Comparison of ENCODE assay signal across 12 cellular contexts in the genomic region with DNA sequence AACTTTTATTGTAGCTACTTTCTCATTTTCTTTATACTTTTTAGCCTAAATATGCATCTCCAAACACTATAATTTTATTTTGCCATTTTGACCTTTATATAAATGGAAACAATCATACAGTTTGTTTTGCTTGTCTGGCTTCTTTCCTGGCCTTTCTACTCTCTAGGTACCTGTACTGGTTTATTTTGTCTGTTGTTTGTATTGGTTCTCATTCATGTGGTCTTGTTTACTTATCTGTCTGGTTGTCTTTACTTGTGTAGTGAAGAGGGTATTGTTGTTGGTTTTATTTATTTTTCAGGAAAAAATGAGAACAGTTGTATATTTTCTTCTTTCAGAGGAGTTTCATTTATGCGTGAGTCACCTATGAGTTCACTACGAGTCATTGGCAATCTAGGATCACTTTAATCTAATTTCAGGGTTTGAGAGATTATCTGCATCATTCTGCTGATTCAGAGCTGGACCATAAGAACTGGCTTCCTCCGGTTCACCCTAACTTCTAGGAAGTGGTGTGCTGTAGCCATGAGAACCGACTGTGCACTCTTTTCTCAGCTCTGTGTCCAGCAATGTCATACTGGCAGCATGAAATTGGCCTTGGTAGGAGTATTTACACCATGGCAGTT. TPM values are rescaled to one million over a fixed set of nuclear protein-coding genes. Genes with fewer than 3 reads are reported as not detected.
DNase-seq lines count a peak whose midpoint lies in the region; ATAC-seq, FAIRE-seq and TF ChIP-seq lines count a peak whose summit lies in the region.
"Had no signal": no experiment of that assay in that cellular context is flagged by ENCODE, and none has a peak within 500 bp of the region (broad histone marks: within the 10 kb centered on the region; RNA-seq: fewer than 3 reads in every experiment).

No MANE protein-coding gene starts in this region.

- H3K36me3 ChIP-seq in esophagus (ENCODE audit: control insufficient read depth in 2 of 2, insufficient read depth in 2 of 2, low read length in 1 of 2) (no peaks in the 10 kb centered on the region), upper lobe of right lung (no peaks in the 10 kb centered on the region)

- H3K27me3 ChIP-seq in esophagus (ENCODE audit: control insufficient read depth in 1 of 2, insufficient read depth in 2 of 2, low read length in 2 of 2) (no peaks in the 10 kb centered on the region), upper lobe of right lung (no peaks in the 10 kb centered on the region)

- H3K4me1 ChIP-seq in esophagus (ENCODE audit: control insufficient read depth in 2 of 2, insufficient read depth in 2 of 2, low read length in 1 of 2), result peaks cover 0 to 3% of the 10 kb centered on the region in 2 donors
- H3K4me1 ChIP-seq in upper lobe of right lung, result no peaks in the 10 kb centered on the region

- H3K4me3 ChIP-seq in esophagus (ENCODE audit: low read depth in 1 of 2, low read length in 2 of 2) (no peak overlapping the region), upper lobe of right lung (no peak overlapping the region)

- peaks cover 2% of the 10 kb centered on the region for H3K36me3 Mint-ChIP-seq in activated naive CD4-positive, alpha-beta T cell treated with anti-CD3 and anti-CD28 coated beads, Interleukin-2, amount 50 U/mL, for 24 hours

- H3K27ac ChIP-seq in esophagus (ENCODE audit: low read depth in 2 of 2, low read length in 1 of 2) (peak overlapping the region; percentile 26 to 42), upper lobe of right lung (no peak overlapping the region)

- TF ChIP-seq CTCF in upper lobe of right lung (IDR thresholded peaks at IDR 0.05), result no peak

- H3K4me3 Mint-ChIP-seq in activated naive CD4-positive, alpha-beta T cell treated with anti-CD3 and anti-CD28 coated beads, Interleukin-2, amount 50 U/mL, for 24 hours, result no peak overlapping the region
- H3K4me3 Mint-ChIP-seq: WTC11 had no signal

- H3K27me3 Mint-ChIP-seq in activated naive CD4-positive, alpha-beta T cell treated with anti-CD3 and anti-CD28 coated beads, Interleukin-2, amount 50 U/mL, for 24 hours, result peaks cover 4% of the 10 kb centered on the region

- DNase-seq in activated naive CD4-positive, alpha-beta T cell treated with anti-CD3 and anti-CD28 coated beads, Interleukin-2, amount 50 U/mL, for 16 hours, result no peak
- DNase-seq in RCC 7860 (ENCODE audit: low spot score), result peak; percentile 21
- no peak for DNase-seq in stimulated activated naive CD8-positive, alpha-beta T cell treated with anti-CD3 and anti-CD28 coated beads, Interleukin-15, Interleukin-2, amounts not matched to agents 100 U/mL and 50 U/mL, for 24 hours
- DNase-seq in NCI-H2029 treated with DMSO at 0.1 percent for 48 hours (lab: John Stamatoyannopoulos, UW), result no peak
- no peak for DNase-seq in upper lobe of right lung
- DNase-seq: activated gamma-delta T cell treated with Interleukin-2 at 50 U/mL for 16 hours, KG1, NCI-H2107 had no signal

- peaks cover 0 to 7% of the 10 kb centered on the region in 2 donors for H3K9me3 ChIP-seq in esophagus (ENCODE audit: control insufficient read depth in 2 of 2, insufficient read depth in 1 of 2, low read depth in 1 of 2, low read length in 1 of 2)
- H3K9me3 ChIP-seq in upper lobe of right lung, result no peaks in the 10 kb centered on the region

- ATAC-seq in stimulated activated naive CD8-positive, alpha-beta T cell treated with anti-CD3 and anti-CD28 coated beads, Interleukin-15, Interleukin-2, amounts not matched to agents 100 U/mL and 50 U/mL, for 24 hours, result peak; percentile 85
- ATAC-seq in GM18511 (IDR thresholded peaks at IDR 0.05; ENCODE audit: unreplicated experiment) (no peak), upper lobe of right lung (no peak)
- ATAC-seq: WTC11 had no signal

- H3K4me1 Mint-ChIP-seq in activated naive CD4-positive, alpha-beta T cell treated with anti-CD3 and anti-CD28 coated beads, Interleukin-2, amount 50 U/mL, for 24 hours, result peaks cover 9% of the 10 kb centered on the region
- H3K4me1 Mint-ChIP-seq: WTC11 had no signal

- intact Hi-C loops in upper lobe of right lung (cut with DNase I), result no loop called here

- 48 to 57% methylated on average over 4 of the region's 4 CpGs for WGBS in esophagus, 2 donors

- no peaks in the 10 kb centered on the region for H3K9me3 Mint-ChIP-seq in activated naive CD4-positive, alpha-beta T cell treated with anti-CD3 and anti-CD28 coated beads, Interleukin-2, amount 50 U/mL, for 24 hours

- peak overlapping the region; percentile 53 for H3K27ac Mint-ChIP-seq in activated naive CD4-positive, alpha-beta T cell treated with anti-CD3 and anti-CD28 coated beads, Interleukin-2, amount 50 U/mL, for 24 hours
- H3K27ac Mint-ChIP-seq: WTC11 had no signal

- no peak for FAIRE-seq in RCC 7860 (lab: Jason Lieb, UNC)

RNA-seq across cellular contexts. Expression of a gene that starts 33.1 kb away (rescaled TPM):
- 10 to 100 TPM in 1 of 2 donors, 1 to 10 TPM in 1; 5.9 to 10.2 TPM for polyA plus RNA-seq in esophagus
- total RNA-seq in upper lobe of right lung, result 44.1 TPM
